Comparison of ENCODE assay signal across 9 cellular contexts in genomic region chr4:146654976-146655761, GRCh38. TPM values are rescaled to one million over a fixed set of nuclear protein-coding genes. Genes with fewer than 3 reads are reported as not detected.
A peak's percentile ranks its signal among the peaks of the same experiment; 100 is the strongest.
DNase-seq lines count a peak whose midpoint lies in the region; ATAC-seq, FAIRE-seq and TF ChIP-seq lines count a peak whose summit lies in the region.
"Had no signal": no experiment of that assay in that cellular context is flagged by ENCODE, and none has a peak within 500 bp of the region (broad histone marks: within the 10 kb centered on the region; RNA-seq: fewer than 3 reads in every experiment).

No MANE protein-coding gene starts in this region.

- no peak for TF ChIP-seq EP300 in H1 (IDR thresholded peaks at IDR 0.05; ENCODE audit: borderline replicate concordance in 1 of 2, low read depth in 2 of 2, low read length in 2 of 2)

- H4K5ac ChIP-seq in H1 (ENCODE audit: insufficient read length, low read depth, low read length): no peak overlapping the region

- no peak overlapping the region for H2BK15ac ChIP-seq in H1 (ENCODE audit: low read length)

- no peak overlapping the region for H4K8ac ChIP-seq in H1 (ENCODE audit: extremely low read depth, insufficient read depth, low read length)

- peak overlapping the region in 9 of 10 donors; percentile 53 to 85 (median 78) for H3K4me3 Mint-ChIP-seq in naive thymus-derived CD4-positive, alpha-beta T cell

- H3K36me3 ChIP-seq in H1 (ENCODE audit: control insufficient read depth in 2 of 4, insufficient read depth in 4 of 4, low read length in 3 of 4) (no peaks in the 10 kb centered on the region), PC-3 (ENCODE audit: low read depth, low read length) (no peaks in the 10 kb centered on the region)
- H3K36me3 ChIP-seq in naive thymus-derived CD4-positive, alpha-beta T cell (ENCODE audit: control insufficient read depth in 2 of 3, insufficient read depth in 3 of 3, low read length in 3 of 3): no peaks in the 10 kb centered on the region

- no peak overlapping the region for H2BK12ac ChIP-seq in H1 (ENCODE audit: low read depth, low read length)

- H4K20me1 ChIP-seq in H1 (replicated peaks in 1 of 2; ENCODE audit: control insufficient read depth in 1 of 2, insufficient read depth in 2 of 2, low read length in 2 of 2) (peaks cover 6 to 9% of the 10 kb centered on the region in 2 experiments), PC-3 (ENCODE audit: low read length) (no peaks in the 10 kb centered on the region)

- WGBS in H1 (ENCODE audit: extremely low coverage in 1 of 2, insufficient coverage in 1 of 2, insufficient read length in 1 of 2, insufficient replicate concordance in 2 of 2, low coverage in 1 of 2, low lambda C conversion rate in 2 of 2, missing lambda C conversion rate in 1 of 2), 2 experiments: 1% methylated on average over 26 of the region's 74 CpGs; no CpG with 5 or more reads in 1 of the 2 experiments

- H3K36me3 Mint-ChIP-seq in naive thymus-derived CD4-positive, alpha-beta T cell: no peaks in the 10 kb centered on the region

- H3K14ac ChIP-seq in H1 (ENCODE audit: insufficient read length): no peak overlapping the region

- H3K4me1 Mint-ChIP-seq in naive thymus-derived CD4-positive, alpha-beta T cell: peaks cover 5 to 24% (median 14%) of the 10 kb centered on the region in 7 donors

- H3K4me1 ChIP-seq in H1 (replicated peaks in 1 of 4; ENCODE audit: control insufficient read depth in 3 of 4, insufficient read depth in 4 of 4, low read length in 3 of 4) (peaks cover 0 to 5% (median 3%) of the 10 kb centered on the region in 4 experiments; a peak in 3 of 7 replicates), PC-3 (ENCODE audit: insufficient read depth, low read length) (no peaks in the 10 kb centered on the region)
- H3K4me1 ChIP-seq in naive thymus-derived CD4-positive, alpha-beta T cell (ENCODE audit: control insufficient read depth in 2 of 2, insufficient read depth in 2 of 2, low read length in 2 of 2): no peaks in the 10 kb centered on the region

- no peaks in the 10 kb centered on the region for H3F3A ChIP-seq in PC-3 (ENCODE audit: low read length, unreplicated experiment)

- H3K56ac ChIP-seq in H1 (replicated peaks; ENCODE audit: insufficient read length, low read depth, low read length): no peak overlapping the region

- peaks cover 74 to 81% (median 75%) of the 10 kb centered on the region in 5 donors for H3K27me3 Mint-ChIP-seq in naive thymus-derived CD4-positive, alpha-beta T cell

- H3K9me3 Mint-ChIP-seq in naive thymus-derived CD4-positive, alpha-beta T cell: peaks cover 0 to 13% (median 0%) of the 10 kb centered on the region in 11 donors

- no peak; a peak in 1 of 4 replicates for TF ChIP-seq RAD21 in H1 (IDR thresholded peaks at IDR 0.05 in 1 of 2, conservative IDR thresholded peaks at IDR 0.05 in 1 of 2; ENCODE audit: low read depth in 2 of 2, low read length in 2 of 2)

- H3K27ac ChIP-seq in 22Rv1 (no peak overlapping the region), H1 (ENCODE audit: low read depth, low read length) (no peak overlapping the region), PC-3 (ENCODE audit: low read length) (no peak overlapping the region)
- no peak overlapping the region for H3K27ac ChIP-seq in naive thymus-derived CD4-positive, alpha-beta T cell (ENCODE audit: low read depth, low read length)

- H3K18ac ChIP-seq in H1 (ENCODE audit: extremely low read depth, low read length): no peak overlapping the region

- no peak for ATAC-seq in naive thymus-derived CD4-positive, alpha-beta T cell
- ATAC-seq in PC-3 (no peak), GM21723 (IDR thresholded peaks at IDR 0.05; ENCODE audit: unreplicated experiment) (no peak), HG02870 (IDR thresholded peaks at IDR 0.05; ENCODE audit: unreplicated experiment) (no peak)

- H3K27ac Mint-ChIP-seq in naive thymus-derived CD4-positive, alpha-beta T cell: no peak overlapping the region

- H3K9me3 ChIP-seq in H1 (ENCODE audit: insufficient read depth in 2 of 2, low read depth in 1 of 2, low read length in 1 of 2) (no peaks in the 10 kb centered on the region), PC-3 (ENCODE audit: low read length) (no peaks in the 10 kb centered on the region)
- no peaks in the 10 kb centered on the region for H3K9me3 ChIP-seq in naive thymus-derived CD4-positive, alpha-beta T cell (ENCODE audit: control insufficient read depth in 2 of 3, low read length in 3 of 3)

- no peak overlapping the region for H2AFZ ChIP-seq in H1 (ENCODE audit: low read length)
- H2AFZ ChIP-seq in PC-3 (ENCODE audit: low read length): no peak overlapping the region

- peak overlapping the region; percentile 15 for H3K4me3 ChIP-seq in HFF-Myc (replicated peaks; ENCODE audit: low read depth, low read length)
- peak overlapping the region; percentile 35 to 63 (median 37) for H3K4me3 ChIP-seq in H1 (ENCODE audit: extremely low read depth in 1 of 4, insufficient read depth in 2 of 4, low read depth in 3 of 4, low read length in 4 of 4)
- no peak overlapping the region for H3K4me3 ChIP-seq in naive thymus-derived CD4-positive, alpha-beta T cell (ENCODE audit: low read length)
- H3K4me3 ChIP-seq in PC-3 (ENCODE audit: low read length): no peak overlapping the region

- intact Hi-C loops in naive thymus-derived CD4-positive, alpha-beta T cell (cut with micrococcal nuclease): no loop called here
- intact Hi-C loops in PC-3 (cut with micrococcal nuclease): no loop called here

- no peak for TF ChIP-seq POLR2A in H1 (IDR thresholded peaks at IDR 0.05; ENCODE audit: control extremely low read depth in 1 of 2, low read depth in 2 of 2, low read length in 2 of 2)

- H3K27me3 ChIP-seq in H1 (replicated peaks in 1 of 4; ENCODE audit: control insufficient read depth in 3 of 4, extremely low read depth in 1 of 4, insufficient read depth in 3 of 4, low read length in 3 of 4) (peaks cover 47 to 74% (median 63%) of the 10 kb centered on the region in 4 experiments), PC-3 (ENCODE audit: low read length) (peaks cover 55% of the 10 kb centered on the region)
- peaks cover 0 to 15% of the 10 kb centered on the region in 2 donors for H3K27me3 ChIP-seq in naive thymus-derived CD4-positive, alpha-beta T cell (ENCODE audit: control insufficient read depth in 2 of 2, insufficient read depth in 2 of 2, low read length in 2 of 2)

- H3K4ac ChIP-seq in H1 (replicated peaks; ENCODE audit: insufficient read length, low read depth, low read length): no peak overlapping the region

- H3K9me2 ChIP-seq in PC-3 (replicated peaks; ENCODE audit: low read length): no peaks in the 10 kb centered on the region

- no peak overlapping the region for H2AK5ac ChIP-seq in H1 (ENCODE audit: low read depth, low read length)

- CTCF ChIA-PET in H1 (lab: Charles Lee; ENCODE audit: partially characterized antibody): interaction anchor here (0.6 to 1.1 kb wide), 2 partner anchors 21 to 105 kb away, joined by 3 to 6 read pairs; no protein-coding TSS in a partner anchor
- CTCF ChIA-PET in naive thymus-derived CD4-positive, alpha-beta T cell (lab: Charles Lee): no interaction called here
- CTCF ChIA-PET in PC-3 (lab: Charles Lee): no interaction called here

- H3K79me2 ChIP-seq in H1 (ENCODE audit: control insufficient read depth in 1 of 2, insufficient read depth in 2 of 2, low read length in 2 of 2) (no peaks in the 10 kb centered on the region), PC-3 (ENCODE audit: low read length) (no peaks in the 10 kb centered on the region)

- TF ChIP-seq CTCF in 22Rv1 (IDR thresholded peaks at IDR 0.05) (peak; percentile 62), HFF-Myc (IDR thresholded peaks at IDR 0.05; ENCODE audit: low read depth, low read length, missing control alignments) (peak; percentile 2), H1 (IDR thresholded peaks at IDR 0.05; ENCODE audit: control extremely low read depth in 1 of 3, insufficient read depth in 1 of 3, low read depth in 1 of 3, low read length in 3 of 3) (no peak), PC-3 (conservative IDR thresholded peaks at IDR 0.05; ENCODE audit: low read depth, low read length) (no peak)

- no peak overlapping the region for H2BK20ac ChIP-seq in H1 (ENCODE audit: low read length)

- BruUV-seq in PC-3 (replicated peaks; lab: Mats Ljungman, UMichigan): no TSS peak

- DNase-seq in HFF-Myc (ENCODE audit: extremely low read depth, low read depth) (no peak), H1 (ENCODE audit: low read depth in 1 of 2, low spot score in 2 of 2) (peak in 1 of 2 experiments; percentile 77), PC-3 (no peak), ureter (ENCODE audit: low spot score) (no peak)
- DNase-seq in naive thymus-derived CD4-positive, alpha-beta T cell: no peak
- DNase-seq: NCI-H774 had no signal

- FAIRE-seq in H1 (lab: Jason Lieb, UNC): peak; percentile 65

- no peak overlapping the region for H2BK120ac ChIP-seq in H1 (replicated peaks; ENCODE audit: low read depth, low read length)

- peak overlapping the region; percentile 67 to 78 for H3K4me2 ChIP-seq in H1 (ENCODE audit: insufficient read depth in 1 of 2, low read depth in 2 of 2, low read length in 2 of 2)
- H3K4me2 ChIP-seq in PC-3 (ENCODE audit: low read length): no peak overlapping the region

- H4K91ac ChIP-seq in H1 (replicated peaks; ENCODE audit: insufficient read length, low read length): no peak overlapping the region

- no peak overlapping the region for H2BK5ac ChIP-seq in H1 (ENCODE audit: low read depth, low read length)

- H3K79me1 ChIP-seq in H1 (ENCODE audit: low read depth, low read length): no peaks in the 10 kb centered on the region

- peaks cover 5% of the 10 kb centered on the region; the same call in 1 of the 2 replicates for H3K23me2 ChIP-seq in H1 (ENCODE audit: low read depth, low read length)

- H3K9ac ChIP-seq in H1 (replicated peaks in 1 of 4; ENCODE audit: extremely low read depth in 1 of 4, low read depth in 3 of 4, low read length in 3 of 4) (no peak overlapping the region), PC-3 (ENCODE audit: low read length) (no peak overlapping the region)

- POLR2A ChIA-PET in H1 (lab: Charles Lee; ENCODE audit: partially characterized antibody) (no interaction called here), PC-3 (lab: Charles Lee; ENCODE audit: unreplicated experiment) (no interaction called here)
- POLR2A ChIA-PET in naive thymus-derived CD4-positive, alpha-beta T cell (lab: Charles Lee): no interaction called here

- H3K23ac ChIP-seq in H1 (ENCODE audit: insufficient read length): no peak overlapping the region

TF ChIP-seq in H1, 55 proteins besides CTCF, POLR2A, EP300 and RAD21 (continues in another document):
- no peak for TF ChIP-seq EGR1 (IDR thresholded peaks at IDR 0.05; ENCODE audit: borderline replicate concordance, low read depth, low read length)

RNA-seq across cellular contexts. Expression of gene POU4F2, which starts 16.5 kb away (rescaled TPM):
- total RNA-seq in H1 (2021; fragmentation: NEBNext Ultra II Directional; extraction: Animal tissue kit (Norgen Biotek cat#: 25700)): not detected in 2 replicates
- polyA plus RNA-seq in H1 (2011; rRNA removed): not detected in 2 replicates
- not detected for polyA plus RNA-seq in H1 (2011; cell fraction: cytosol; rRNA removed)
- polyA plus RNA-seq in H1 (2011; cell fraction: nucleus; rRNA removed): not detected
- not detected in 4 replicates for polyA plus RNA-seq in H1 (2012, experiment 1 of 2)
- not detected for polyA plus RNA-seq in H1 (2012, experiment 2 of 2)
- not detected for polyA plus RNA-seq in H1 (2013, experiment 1 of 2)
- not detected for polyA plus RNA-seq in H1 (2013, experiment 2 of 2)
- polyA minus RNA-seq in H1 (2011; rRNA and poly(A)+ RNA removed): not detected in 2 replicates
- not detected for polyA minus RNA-seq in H1 (2011; cell fraction: cytosol; rRNA and poly(A)+ RNA removed)
- polyA minus RNA-seq in H1 (2011; cell fraction: nucleus; rRNA and poly(A)+ RNA removed): not detected
- not detected for total RNA-seq in naive thymus-derived CD4-positive, alpha-beta T cell
- not detected for polyA plus RNA-seq in naive thymus-derived CD4-positive, alpha-beta T cell
- total RNA-seq in PC-3 (2014; rRNA removed): not detected in 2 replicates
- total RNA-seq in ureter: not detected

Comparison
In these comparisons a context has a peak if more than half of its experiments do, and no peak if none do; other contexts are left out.
1. CTCF ChIP-seq: peak in 22Rv1 (single experiment) and HFF-Myc (single experiment); none in H1 (0 of 3) and PC-3 (single experiment).
2. H3K4me3 ChIP-seq: peak in HFF-Myc (single experiment) and H1 (4 of 4); none in naive thymus-derived CD4-positive, alpha-beta T cell (single experiment) and PC-3 (single experiment).